ENCODE assay signal across 22 cellular contexts in the genomic region with DNA sequence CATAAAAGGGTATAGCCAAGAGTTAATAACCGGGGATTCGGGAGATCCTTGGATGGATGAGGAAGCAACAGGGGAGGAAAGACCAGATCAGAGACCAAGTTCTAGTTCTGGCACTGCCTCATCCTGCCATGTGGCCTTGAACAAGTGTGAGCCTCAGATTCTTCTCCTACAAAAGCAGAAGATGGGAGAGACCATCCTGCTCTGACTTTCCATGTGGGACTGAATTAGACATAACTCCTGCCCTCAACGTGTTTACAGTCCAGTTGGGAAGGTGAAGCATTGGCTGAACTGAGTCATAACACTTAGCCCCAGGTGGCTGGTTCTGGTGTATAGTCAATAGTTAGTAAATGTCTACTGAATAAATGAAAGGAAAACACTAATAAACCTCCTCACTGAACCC. TPM values are rescaled to one million over a fixed set of nuclear protein-coding genes. Genes with fewer than 3 reads are reported as not detected.
DNase-seq lines count a peak whose midpoint lies in the region; ATAC-seq, FAIRE-seq and TF ChIP-seq lines count a peak whose summit lies in the region.
"Had no signal": no experiment of that assay in that cellular context is flagged by ENCODE, and none has a peak within 500 bp of the region (broad histone marks: within the 10 kb centered on the region; RNA-seq: fewer than 3 reads in every experiment).

No MANE protein-coding gene starts in this region.

- POLR2A ChIA-PET in HEK293T (lab: Yijun Ruan, JAX): no interaction called here

- TF ChIP-seq CTCF in epithelial cell of esophagus (IDR thresholded peaks at IDR 0.05; ENCODE audit: insufficient read depth, low read depth, low read length, missing control alignments): no peak

- H3K4me1 Mint-ChIP-seq in stimulated activated memory B cell treated with anti-CD40 and anti-IgM and Interleukin-4, amounts not matched to agents 10 μg/mL and 1 μg/mL and 100 μg/mL, for 72 hours: peaks cover 5% of the 10 kb centered on the region
- H3K4me1 Mint-ChIP-seq: CD4-positive, alpha-beta memory T cell had no signal

- no peak overlapping the region for H3K4me3 ChIP-seq in epithelial cell of esophagus (ENCODE audit: low read length)
- H3K4me3 ChIP-seq: A549, GM23248 had no signal

- no peak for TF ChIP-seq POLR2A in GM12892 (IDR thresholded peaks at IDR 0.05; ENCODE audit: low read depth, low read length)

- no peak for DNase-seq in GM12892 (ENCODE audit: insufficient read length)
- peak; percentile 9 for DNase-seq in epithelial cell of esophagus (ENCODE audit: low read depth)
- DNase-seq in HEK293T (ENCODE audit: extremely low spot score): no peak
- DNase-seq in DMS53 (lab: John Stamatoyannopoulos, UW): no peak
- DNase-seq: 8988T; ACHN; AML-193; BE2C; C1 segment of cervical spinal cord; Calu3; CD4-positive, alpha-beta memory T cell; COR-L47; DND-41; GM23248; H7; HCEC 1CT had no signal

- FAIRE-seq in GM12892 (lab: Jason Lieb, UNC): peak; percentile 21
- FAIRE-seq: A549, G401.6, GM19239, H1 had no signal

- H3K4me3 Mint-ChIP-seq in stimulated activated memory B cell treated with anti-CD40 and anti-IgM and Interleukin-4, amounts not matched to agents 10 μg/mL and 1 μg/mL and 100 μg/mL, for 72 hours: no peak overlapping the region
- H3K4me3 Mint-ChIP-seq: CD4-positive, alpha-beta memory T cell had no signal

- CTCF ChIA-PET in HEK293T (lab: Yijun Ruan, JAX): interaction anchor here (0.6 kb wide), 1 partner anchor 15 kb away, joined by 3 read pairs; no protein-coding TSS in a partner anchor

- no peaks in the 10 kb centered on the region for H3K9me3 Mint-ChIP-seq in stimulated activated memory B cell treated with anti-CD40 and anti-IgM and Interleukin-4, amounts not matched to agents 10 μg/mL and 1 μg/mL and 100 μg/mL, for 72 hours
- H3K9me3 Mint-ChIP-seq: CD4-positive, alpha-beta memory T cell had no signal

- no peak for ATAC-seq in stimulated activated memory B cell treated with anti-CD40 and anti-IgM and Interleukin-4, amounts not matched to agents 10 μg/mL and 1 μg/mL and 100 μg/mL, for 72 hours
- no peak for ATAC-seq in GM19397 (IDR thresholded peaks at IDR 0.05; ENCODE audit: unreplicated experiment)
- ATAC-seq: A549 had no signal

- H3K27ac Mint-ChIP-seq in stimulated activated memory B cell treated with anti-CD40 and anti-IgM and Interleukin-4, amounts not matched to agents 10 μg/mL and 1 μg/mL and 100 μg/mL, for 72 hours: peak overlapping the region; percentile 24
- H3K27ac Mint-ChIP-seq: CD4-positive, alpha-beta memory T cell had no signal

- H3K36me3 Mint-ChIP-seq in stimulated activated memory B cell treated with anti-CD40 and anti-IgM and Interleukin-4, amounts not matched to agents 10 μg/mL and 1 μg/mL and 100 μg/mL, for 72 hours: no peaks in the 10 kb centered on the region
- H3K36me3 Mint-ChIP-seq: CD4-positive, alpha-beta memory T cell had no signal

- H3K27me3 Mint-ChIP-seq in stimulated activated memory B cell treated with anti-CD40 and anti-IgM and Interleukin-4, amounts not matched to agents 10 μg/mL and 1 μg/mL and 100 μg/mL, for 72 hours: no peaks in the 10 kb centered on the region

TF ChIP-seq in HEK293T, 16 proteins besides CTCF, POLR2A, EP300 and RAD21:
- TF ChIP-seq, protein P1, sequence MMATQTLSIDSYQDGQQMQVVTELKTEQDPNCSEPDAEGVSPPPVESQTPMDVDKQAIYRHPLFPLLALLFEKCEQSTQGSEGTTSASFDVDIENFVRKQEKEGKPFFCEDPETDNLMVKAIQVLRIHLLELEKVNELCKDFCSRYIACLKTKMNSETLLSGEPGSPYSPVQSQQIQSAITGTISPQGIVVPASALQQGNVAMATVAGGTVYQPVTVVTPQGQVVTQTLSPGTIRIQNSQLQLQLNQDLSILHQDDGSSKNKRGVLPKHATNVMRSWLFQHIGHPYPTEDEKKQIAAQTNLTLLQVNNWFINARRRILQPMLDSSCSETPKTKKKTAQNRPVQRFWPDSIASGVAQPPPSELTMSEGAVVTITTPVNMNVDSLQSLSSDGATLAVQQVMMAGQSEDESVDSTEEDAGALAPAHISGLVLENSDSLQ (IDR thresholded peaks at IDR 0.05): no peak
- no peak for TF ChIP-seq CTBP1 (IDR thresholded peaks at IDR 0.05; ENCODE audit: borderline replicate concordance)
- no peak for TF ChIP-seq ARNT (IDR thresholded peaks at IDR 0.05)
- TF ChIP-seq NFRKB (IDR thresholded peaks at IDR 0.05): no peak
- TF ChIP-seq FOXA1 (IDR thresholded peaks at IDR 0.05): no peak

RNA-seq across cellular contexts. Expression of a gene that starts 12.1 kb away (rescaled TPM):
- 5.2 TPM for polyA plus RNA-seq in GM12892 (2012; ENCODE audit: missing spikeins)
- polyA plus RNA-seq: A549, GM23248, H1 had no signal

RNA-seq across cellular contexts. Expression of a gene that starts 34.3 kb away (rescaled TPM):
- polyA plus RNA-seq in GM12892 (2012; ENCODE audit: missing spikeins): 112 TPM

RNA-seq across cellular contexts. Expression of a gene that starts 54.8 kb away (rescaled TPM):
- 157 TPM for polyA plus RNA-seq in GM12892 (2012; ENCODE audit: missing spikeins)

RNA-seq across cellular contexts. Expression of a gene that starts 57.2 kb away (rescaled TPM):
- 48.9 TPM for polyA plus RNA-seq in GM12892 (2012; ENCODE audit: missing spikeins)
